In the genomic region with DNA sequence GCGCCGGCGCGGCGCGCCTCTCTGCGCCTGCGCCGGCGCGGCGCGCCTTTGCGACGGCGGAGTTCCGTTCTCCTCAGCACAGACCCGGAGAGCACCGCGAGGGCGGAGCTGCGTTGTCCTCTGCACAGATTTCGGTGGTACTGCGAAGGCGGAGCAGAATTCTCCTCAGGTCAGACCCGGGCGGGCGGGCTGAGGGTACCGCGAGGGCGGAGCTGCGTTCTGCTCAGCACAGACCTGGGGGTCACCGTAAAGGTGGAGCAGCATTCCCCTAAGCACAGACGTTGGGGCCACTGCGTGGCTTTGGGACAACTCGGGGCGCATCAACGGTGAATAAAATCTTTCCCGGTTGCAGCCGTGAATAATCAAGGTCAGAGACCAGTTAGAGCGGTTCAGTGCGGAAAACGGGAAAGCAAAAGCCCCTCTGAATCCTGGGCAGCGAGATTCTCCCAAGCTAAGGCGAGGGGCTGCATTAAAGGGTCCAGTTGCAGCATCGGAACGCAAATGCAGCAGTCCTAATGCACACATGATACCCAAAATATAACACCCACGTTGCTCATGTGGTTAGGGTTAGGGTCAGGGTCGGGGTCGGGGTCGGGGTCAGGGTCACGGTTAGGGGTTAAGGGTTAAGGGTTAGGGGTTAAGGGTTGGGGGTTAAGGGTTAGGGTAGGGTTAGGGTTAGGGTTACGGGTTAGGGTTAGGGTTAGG, we compare ENCODE assay signal across 8 cellular contexts.
DNase-seq lines count a peak whose midpoint lies in the region; ATAC-seq, FAIRE-seq and TF ChIP-seq lines count a peak whose summit lies in the region.
"Not testable (repeated sequence)": the region's sequence is repeated elsewhere in the genome, so short reads cannot be mapped to it uniquely, and the experiment has no call there.

No MANE protein-coding gene starts in this region.

- H3K9me3 Mint-ChIP-seq in activated T-helper 2 cell treated with anti-CD3 and anti-CD28 coated beads, Interferon-gamma antibody, Interleukin-2, Interleukin-4, amounts not matched to agents 10 μg/mL and 5 μg/mL and 100 μg/mL, durations not matched to agents 14 hours and 24 hours and 36 hours: not testable (repeated sequence)

- H3K4me3 ChIP-seq in LNCaP clone FGC (ENCODE audit: low read depth, low read length); pancreas; upper lobe of left lung: not testable (repeated sequence)

- not testable (repeated sequence) for H3K4me1 Mint-ChIP-seq in activated T-helper 2 cell treated with anti-CD3 and anti-CD28 coated beads, Interferon-gamma antibody, Interleukin-2, Interleukin-4, amounts not matched to agents 10 μg/mL and 5 μg/mL and 100 μg/mL, durations not matched to agents 14 hours and 24 hours and 36 hours (ENCODE audit: low read depth)

- not testable (repeated sequence) for H3K27me3 Mint-ChIP-seq in activated T-helper 2 cell treated with anti-CD3 and anti-CD28 coated beads, Interferon-gamma antibody, Interleukin-2, Interleukin-4, amounts not matched to agents 10 μg/mL and 5 μg/mL and 100 μg/mL, durations not matched to agents 14 hours and 24 hours and 36 hours (ENCODE audit: low read depth)

- not testable (repeated sequence) for H3K4me1 ChIP-seq in pancreas, upper lobe of left lung

- TF ChIP-seq CTCF in LNCaP clone FGC (IDR thresholded peaks at IDR 0.05; ENCODE audit: control insufficient read depth, extremely low read depth, insufficient read depth); pancreas (IDR thresholded peaks at IDR 0.05); upper lobe of left lung (IDR thresholded peaks at IDR 0.05): not testable (repeated sequence)

- TF ChIP-seq POLR2A in upper lobe of left lung (IDR thresholded peaks at IDR 0.05): not testable (repeated sequence)

- not testable (repeated sequence) for TF ChIP-seq EP300 in upper lobe of left lung (IDR thresholded peaks at IDR 0.05)

- H3K4me3 Mint-ChIP-seq in activated T-helper 2 cell treated with anti-CD3 and anti-CD28 coated beads, Interferon-gamma antibody, Interleukin-2, Interleukin-4, amounts not matched to agents 10 μg/mL and 5 μg/mL and 100 μg/mL, durations not matched to agents 14 hours and 24 hours and 36 hours (ENCODE audit: low read depth): not testable (repeated sequence)

- FAIRE-seq in pancreas (lab: Jason Lieb, UNC): not testable (repeated sequence)

- not testable (repeated sequence) for H3K27me3 ChIP-seq in pancreas, upper lobe of left lung

- DNase-seq in GM03348 (ENCODE audit: low spot score) (peak; percentile 1), LNCaP clone FGC (ENCODE audit: low read depth) (peak; percentile 8), T-helper 9 cell (peak; percentile 18), ecto neural progenitor cell (ENCODE audit: low spot score) (peak; percentile 27), islet precursor cell (peak; percentile 25), pancreas (peak in 5 of 6 donors; percentile 31 to 74 (median 37)), upper lobe of left lung (peak; percentile 28 to 89)
- peak; percentile 34 for DNase-seq in activated T-helper 2 cell treated with anti-CD3 and anti-CD28 coated beads, Interferon-gamma antibody, Interleukin-2, Interleukin-4, amounts not matched to agents 10 μg/mL and 5 μg/mL and 100 μg/mL, durations not matched to agents 14 hours and 24 hours and 36 hours (ENCODE audit: low spot score)

- not testable (repeated sequence) for H3K27ac ChIP-seq in pancreas, upper lobe of left lung

- intact Hi-C loops in activated T-helper 2 cell treated with anti-CD3 and anti-CD28 coated beads, Interferon-gamma antibody, Interleukin-2, Interleukin-4, amounts not matched to agents 10 μg/mL and 5 μg/mL and 100 μg/mL, durations not matched to agents 14 hours and 24 hours and 36 hours (cut with micrococcal nuclease); pancreas (cut with DNase I): not testable (repeated sequence)

- ATAC-seq in pancreas (peak; percentile 31 to 82 (median 54)), upper lobe of left lung (ENCODE audit: low FRiP score in 2 of 2) (peak; percentile 39 to 55)

- H3K36me3 ChIP-seq in pancreas, upper lobe of left lung: not testable (repeated sequence)

- H3K27ac Mint-ChIP-seq in activated T-helper 2 cell treated with anti-CD3 and anti-CD28 coated beads, Interferon-gamma antibody, Interleukin-2, Interleukin-4, amounts not matched to agents 10 μg/mL and 5 μg/mL and 100 μg/mL, durations not matched to agents 14 hours and 24 hours and 36 hours: not testable (repeated sequence)

- WGBS in pancreas, 2 donors: 70 to 81% methylated on average over 52 to 53 of the region's 53 CpGs
- 81 to 84% methylated on average over 28 to 53 of the region's 53 CpGs for WGBS in upper lobe of left lung, 2 donors

- not testable (repeated sequence) for H3K9me3 ChIP-seq in pancreas, upper lobe of left lung

- not testable (repeated sequence) for H3K36me3 Mint-ChIP-seq in activated T-helper 2 cell treated with anti-CD3 and anti-CD28 coated beads, Interferon-gamma antibody, Interleukin-2, Interleukin-4, amounts not matched to agents 10 μg/mL and 5 μg/mL and 100 μg/mL, durations not matched to agents 14 hours and 24 hours and 36 hours (ENCODE audit: low read depth)

Comparison
In these comparisons a context has a peak if more than half of its experiments do, and no peak if none do; other contexts are left out.
1. DNase-seq: peak in every context shown above with its lines; median percentile 58 in upper lobe of left lung; 37 in pancreas; 34 in activated T-helper 2 cell treated with anti-CD3 and anti-CD28 coated beads, Interferon-gamma antibody, Interleukin-2, Interleukin-4, amounts not matched to agents 10 μg/mL and 5 μg/mL and 100 μg/mL, durations not matched to agents 14 hours and 24 hours and 36 hours; 27 in ecto neural progenitor cell; 25 in islet precursor cell; 18 in T-helper 9 cell; 8 in LNCaP clone FGC; 1 in GM03348.